ENCODE assay signal across 8 cellular contexts in genomic region chr19:39126593-39127187, GRCh38. TPM values are rescaled to one million over a fixed set of nuclear protein-coding genes. Genes with fewer than 3 reads are reported as not detected.
A peak's percentile ranks its signal among the peaks of the same experiment; 100 is the strongest.
DNase-seq lines count a peak whose midpoint lies in the region; ATAC-seq, FAIRE-seq and TF ChIP-seq lines count a peak whose summit lies in the region.

No MANE protein-coding gene starts in this region.

- no peak for FAIRE-seq in kidney (lab: Jason Lieb, UNC)

- H3K27ac ChIP-seq in kidney (ENCODE audit: low read depth in 2 of 2, low read length in 2 of 2) (peak overlapping the region; percentile 93 to 98), subcutaneous abdominal adipose tissue (ENCODE audit: low read depth, low read length) (peak overlapping the region; percentile 65)

- H3K4me3 ChIP-seq in kidney (ENCODE audit: low read length in 2 of 2) (peak overlapping the region; percentile 66 to 84), subcutaneous abdominal adipose tissue (ENCODE audit: low read depth in 1 of 5, low read length in 5 of 5) (peak overlapping the region; percentile 30 to 89 (median 73))

- H3K9ac ChIP-seq in kidney (ENCODE audit: low read length in 2 of 2) (peak overlapping the region; percentile 69 to 72), subcutaneous abdominal adipose tissue (ENCODE audit: low read length in 5 of 5) (peak overlapping the region in 2 of 5 donors; percentile 15 to 35)

- H3K27ac Mint-ChIP-seq in HFFc6 = peak overlapping the region; percentile 91
- H3K27ac Mint-ChIP-seq in activated naive CD8-positive, alpha-beta T cell treated with anti-CD3 and anti-CD28 coated beads, Interleukin-2, amount 10 ng/mL, durations not matched to agents 7 days and 5 days = no peak overlapping the region

- H3K36me3 Mint-ChIP-seq in HFFc6 (ENCODE audit: low read depth) = peaks cover 5% of the 10 kb centered on the region
- H3K36me3 Mint-ChIP-seq in activated naive CD8-positive, alpha-beta T cell treated with anti-CD3 and anti-CD28 coated beads, Interleukin-2, amount 10 ng/mL, durations not matched to agents 7 days and 5 days = peaks cover 2% of the 10 kb centered on the region

- ATAC-seq in activated naive CD8-positive, alpha-beta T cell treated with anti-CD3 and anti-CD28 coated beads, Interleukin-2, amount 10 ng/mL, durations not matched to agents 7 days and 5 days (ENCODE audit: low read depth) = no peak
- no peak for ATAC-seq in HG03108 (IDR thresholded peaks at IDR 0.05; ENCODE audit: unreplicated experiment)

- H3K27me3 ChIP-seq in subcutaneous abdominal adipose tissue (ENCODE audit: control insufficient read depth in 5 of 5, insufficient read depth in 4 of 5, low read length in 5 of 5) = no peaks in the 10 kb centered on the region

- TF ChIP-seq CTCF in HFFc6 (IDR thresholded peaks at IDR 0.05) = no peak
- TF ChIP-seq CTCF in kidney (IDR thresholded peaks at IDR 0.05; ENCODE audit: borderline replicate concordance, extremely low read depth, insufficient read depth) = no peak

- DNase-seq in AG08396 (ENCODE audit: low spot score) (peak; percentile 63), HFFc6 (no peak), kidney (no peak), NCI-H1436 (lab: John Stamatoyannopoulos, UW) (no peak), SIG-M5 (lab: John Stamatoyannopoulos, UW) (no peak)
- DNase-seq in activated naive CD8-positive, alpha-beta T cell treated with anti-CD3 and anti-CD28 coated beads, Interleukin-2, amount 10 ng/mL, durations not matched to agents 7 days and 5 days = no peak

- H3K4me1 ChIP-seq in kidney (ENCODE audit: control insufficient read depth in 1 of 2, insufficient read depth in 1 of 2, low read depth in 1 of 2, low read length in 2 of 2) (peaks cover 20 to 41% of the 10 kb centered on the region in 2 donors), subcutaneous abdominal adipose tissue (ENCODE audit: control insufficient read depth in 5 of 5, insufficient read depth in 5 of 5, low read length in 5 of 5) (peaks cover 6 to 57% (median 48%) of the 10 kb centered on the region in 5 donors)

- POLR2A ChIA-PET in activated naive CD8-positive, alpha-beta T cell treated with anti-CD3 and anti-CD28 coated beads, Interleukin-2, amount 10 ng/mL, durations not matched to agents 7 days and 5 days (lab: Charles Lee) = no interaction called here

- peaks cover 2% of the 10 kb centered on the region; the same call in 1 of the 2 replicates for H3K27me3 Mint-ChIP-seq in HFFc6 (ENCODE audit: insufficient read depth)
- peaks cover 4% of the 10 kb centered on the region for H3K27me3 Mint-ChIP-seq in activated naive CD8-positive, alpha-beta T cell treated with anti-CD3 and anti-CD28 coated beads, Interleukin-2, amount 10 ng/mL, durations not matched to agents 7 days and 5 days

- H3K9me3 Mint-ChIP-seq in HFFc6 = no peaks in the 10 kb centered on the region
- no peaks in the 10 kb centered on the region for H3K9me3 Mint-ChIP-seq in activated naive CD8-positive, alpha-beta T cell treated with anti-CD3 and anti-CD28 coated beads, Interleukin-2, amount 10 ng/mL, durations not matched to agents 7 days and 5 days

- no peaks in the 10 kb centered on the region for H3K36me3 ChIP-seq in kidney (ENCODE audit: control insufficient read depth in 1 of 2, insufficient read depth in 2 of 2, low read length in 2 of 2)
- H3K36me3 ChIP-seq in subcutaneous abdominal adipose tissue (ENCODE audit: control insufficient read depth in 5 of 5, insufficient read depth in 5 of 5, low read length in 5 of 5) = no peaks in the 10 kb centered on the region

- peak overlapping the region; percentile 96 for H3K4me3 Mint-ChIP-seq in HFFc6
- peak overlapping the region; percentile 96 for H3K4me3 Mint-ChIP-seq in activated naive CD8-positive, alpha-beta T cell treated with anti-CD3 and anti-CD28 coated beads, Interleukin-2, amount 10 ng/mL, durations not matched to agents 7 days and 5 days

- peaks cover 44% of the 10 kb centered on the region for H3K4me1 Mint-ChIP-seq in HFFc6 (ENCODE audit: low read depth)
- H3K4me1 Mint-ChIP-seq in activated naive CD8-positive, alpha-beta T cell treated with anti-CD3 and anti-CD28 coated beads, Interleukin-2, amount 10 ng/mL, durations not matched to agents 7 days and 5 days = peaks cover 25% of the 10 kb centered on the region

- intact Hi-C loops in kidney (cut with DNase I) = loop anchor here (10.0 kb wide), 1 partner anchor 58 kb away; no protein-coding TSS in a partner anchor

- no peaks in the 10 kb centered on the region for H3K9me3 ChIP-seq in kidney (ENCODE audit: control insufficient read depth in 1 of 2, low read length in 2 of 2)
- no peaks in the 10 kb centered on the region for H3K9me3 ChIP-seq in subcutaneous abdominal adipose tissue (ENCODE audit: control insufficient read depth in 5 of 5, low read length in 5 of 5)

RNA-seq across cellular contexts. Expression of gene PAK4, which starts 1.1 kb away (rescaled TPM):
- total RNA-seq in HFFc6 (2021; fragmentation: NEBNext Ultra II Directional; extraction: Animal tissue kit (Norgen Biotek cat#: 25700)) = 10 to 100 TPM; 35.4 to 40.4 (median 35.8) TPM
- total RNA-seq in activated naive CD8-positive, alpha-beta T cell treated with anti-CD3 and anti-CD28 coated beads, Interleukin-2, amount 10 ng/mL, durations not matched to agents 7 days and 5 days = 10 to 100 TPM; 16.1 to 17.1 TPM
- 55.6 TPM for total RNA-seq in kidney
- polyA plus RNA-seq in kidney (ENCODE audit: insufficient read depth, low read depth, low replicate concordance) = 52.5 TPM

RNA-seq across cellular contexts. Expression of gene ACP7, which starts 42.5 kb away (rescaled TPM):
- not detected for total RNA-seq in HFFc6 (2021; fragmentation: NEBNext Ultra II Directional; extraction: Animal tissue kit (Norgen Biotek cat#: 25700))
- total RNA-seq in activated naive CD8-positive, alpha-beta T cell treated with anti-CD3 and anti-CD28 coated beads, Interleukin-2, amount 10 ng/mL, durations not matched to agents 7 days and 5 days = not detected
- total RNA-seq in kidney = not detected
- polyA plus RNA-seq in kidney (ENCODE audit: insufficient read depth, low read depth, low replicate concordance) = 0.13 TPM
